In genomic region chr5:60507687-60508086, GRCh38 we compare ENCODE assay signal across 24 cellular contexts.
DNase-seq lines count a peak whose midpoint lies in the region; ATAC-seq, FAIRE-seq and TF ChIP-seq lines count a peak whose summit lies in the region.
"Had no signal": no experiment of that assay in that cellular context is flagged by ENCODE, and none has a peak within 500 bp of the region (broad histone marks: within the 10 kb centered on the region; RNA-seq: fewer than 3 reads in every experiment).

No MANE protein-coding gene starts in this region.

- no peak for ATAC-seq in CD8-positive, alpha-beta T cell
- ATAC-seq: mucosa of descending colon; stimulated activated memory B cell treated with anti-CD40 and anti-IgM and Interleukin-4, amounts not matched to agents 10 μg/mL and 1 μg/mL and 100 μg/mL, for 72 hours; T-helper 17 cell had no signal

- TF ChIP-seq CTCF in esophagus muscularis mucosa (IDR thresholded peaks at IDR 0.05) (no peak), mesothelial cell of epicardium (IDR thresholded peaks at IDR 0.05; ENCODE audit: unreplicated experiment) (no peak), glutamatergic neuron (IDR thresholded peaks at IDR 0.05; ENCODE audit: partially characterized antibody, unreplicated experiment) (no peak)
- no peak for TF ChIP-seq CTCF in CD8-positive, alpha-beta T cell (IDR thresholded peaks at IDR 0.05)

- H3K36me3 Mint-ChIP-seq in mesothelial cell of epicardium: no peaks in the 10 kb centered on the region
- H3K36me3 Mint-ChIP-seq in glutamatergic neuron (ENCODE audit: unreplicated experiment): no peaks in the 10 kb centered on the region
- H3K36me3 Mint-ChIP-seq in CD8-positive, alpha-beta T cell: no peaks in the 10 kb centered on the region
- H3K36me3 Mint-ChIP-seq: neural progenitor cell; stimulated activated memory B cell treated with anti-CD40 and anti-IgM and Interleukin-4, amounts not matched to agents 10 μg/mL and 1 μg/mL and 100 μg/mL, for 72 hours had no signal

- DNase-seq in M059J (ENCODE audit: low read depth) (peak; percentile 76), esophagus muscularis mucosa (ENCODE audit: extremely low spot score) (no peak), mesothelial cell of epicardium (ENCODE audit: low spot score in 2 of 2, unreplicated experiment in 2 of 2) (no peak), smooth muscle cell of the brain vasculature (ENCODE audit: low read depth, low spot score) (peak; percentile 68), urothelium cell line (ENCODE audit: low spot score) (no peak), glutamatergic neuron (no peak), LoVo (ENCODE audit: low spot score) (no peak)
- DNase-seq in CD8-positive, alpha-beta T cell: no peak
- DNase-seq: ACHN; activated T-cell treated with anti-CD3 and anti-CD28 coated beads, Interleukin-2, amount 50 U/mL, for 24 hours; Caco-2; mucosa of descending colon; NCI-H1105 treated with DMSO at 0.1 percent for 48 hours; NCI-H774; stimulated activated CD4-positive, alpha-beta T cell treated with anti-CD3 and anti-CD28 coated beads, Interleukin-4, amount 100 ng/mL, for 1 hour; T-helper 17 cell had no signal

- peaks cover 5 to 74% (median 56%) of the 10 kb centered on the region in 4 donors for H3K4me1 ChIP-seq in esophagus muscularis mucosa
- H3K4me1 ChIP-seq in CD8-positive, alpha-beta T cell (ENCODE audit: insufficient read depth, low read length): no peaks in the 10 kb centered on the region

- no peaks in the 10 kb centered on the region for H3K27me3 ChIP-seq in esophagus muscularis mucosa
- no peaks in the 10 kb centered on the region for H3K27me3 ChIP-seq in CD8-positive, alpha-beta T cell (ENCODE audit: insufficient read depth, low read length)
- H3K27me3 ChIP-seq: BLaER1 treated with 17β-estradiol and CSF1 and Interleukin-3, amounts not matched to agents 10 nM and 100 nM; neural progenitor cell had no signal

- peak overlapping the region; percentile 57 to 62 (median 58) for H3K27ac ChIP-seq in esophagus muscularis mucosa (replicated peaks in 1 of 4)
- no peak overlapping the region for H3K27ac ChIP-seq in CD8-positive, alpha-beta T cell (ENCODE audit: low read depth, low read length)
- H3K27ac ChIP-seq: BLaER1 treated with 17β-estradiol and CSF1 and Interleukin-3, amounts not matched to agents 10 nM and 100 nM; neural progenitor cell; RWPE1 had no signal

- H3K9me3 Mint-ChIP-seq in mesothelial cell of epicardium: peaks cover 4% of the 10 kb centered on the region
- H3K9me3 Mint-ChIP-seq in glutamatergic neuron (ENCODE audit: unreplicated experiment): no peaks in the 10 kb centered on the region
- no peaks in the 10 kb centered on the region for H3K9me3 Mint-ChIP-seq in CD8-positive, alpha-beta T cell
- H3K9me3 Mint-ChIP-seq: activated T-cell treated with anti-CD3 and anti-CD28 coated beads, Interleukin-2, amount 50 U/mL, for 24 hours; IgD-negative memory B cell; neural progenitor cell; stimulated activated memory B cell treated with anti-CD40 and anti-IgM and Interleukin-4, amounts not matched to agents 10 μg/mL and 1 μg/mL and 100 μg/mL, for 72 hours had no signal

- intact Hi-C loops in esophagus muscularis mucosa (cut with DNase I): no loop called here
- intact Hi-C loops in CD8-positive, alpha-beta T cell (cut with DNase I, micrococcal nuclease): no loop called here

- no peaks in the 10 kb centered on the region for H3K9me3 ChIP-seq in esophagus muscularis mucosa
- no peaks in the 10 kb centered on the region for H3K9me3 ChIP-seq in CD8-positive, alpha-beta T cell (ENCODE audit: low read length)
- H3K9me3 ChIP-seq: mucosa of descending colon had no signal

- H3K36me3 ChIP-seq in esophagus muscularis mucosa: no peaks in the 10 kb centered on the region
- H3K36me3 ChIP-seq in CD8-positive, alpha-beta T cell (ENCODE audit: insufficient read depth, low read length): no peaks in the 10 kb centered on the region
- H3K36me3 ChIP-seq: BLaER1 treated with 17β-estradiol and CSF1 and Interleukin-3, amounts not matched to agents 10 nM and 100 nM; neural progenitor cell had no signal

- WGBS in esophagus muscularis mucosa: 41% methylated on average over 3 of the region's 3 CpGs

- H3K4me3 Mint-ChIP-seq in mesothelial cell of epicardium (no peak overlapping the region), glutamatergic neuron (ENCODE audit: unreplicated experiment) (no peak overlapping the region)
- H3K4me3 Mint-ChIP-seq in CD8-positive, alpha-beta T cell: no peak overlapping the region
- H3K4me3 Mint-ChIP-seq: activated T-cell treated with anti-CD3 and anti-CD28 coated beads, Interleukin-2, amount 50 U/mL, for 24 hours; central memory CD8-positive, alpha-beta T cell; neural progenitor cell; stimulated activated memory B cell treated with anti-CD40 and anti-IgM and Interleukin-4, amounts not matched to agents 10 μg/mL and 1 μg/mL and 100 μg/mL, for 72 hours; T-helper 17 cell had no signal

- H3K4me3 ChIP-seq in esophagus muscularis mucosa: no peak overlapping the region
- H3K4me3 ChIP-seq in CD8-positive, alpha-beta T cell (ENCODE audit: low read depth, low read length): no peak overlapping the region
- H3K4me3 ChIP-seq: BLaER1 treated with 17β-estradiol and CSF1 and Interleukin-3, amounts not matched to agents 10 nM and 100 nM; mucosa of descending colon; neural progenitor cell had no signal

- TF ChIP-seq EP300 in esophagus muscularis mucosa (IDR thresholded peaks at IDR 0.05): no peak

- peak overlapping the region; percentile 71 for H3K27ac Mint-ChIP-seq in mesothelial cell of epicardium
- no peak overlapping the region for H3K27ac Mint-ChIP-seq in glutamatergic neuron (ENCODE audit: unreplicated experiment)
- no peak overlapping the region for H3K27ac Mint-ChIP-seq in CD8-positive, alpha-beta T cell
- H3K27ac Mint-ChIP-seq: activated T-cell treated with anti-CD3 and anti-CD28 coated beads, Interleukin-2, amount 50 U/mL, for 24 hours; IgD-negative memory B cell; neural progenitor cell; stimulated activated memory B cell treated with anti-CD40 and anti-IgM and Interleukin-4, amounts not matched to agents 10 μg/mL and 1 μg/mL and 100 μg/mL, for 72 hours; T-helper 17 cell had no signal

- H3K27me3 Mint-ChIP-seq in mesothelial cell of epicardium (ENCODE audit: low read depth) (no peaks in the 10 kb centered on the region), glutamatergic neuron (ENCODE audit: unreplicated experiment) (no peaks in the 10 kb centered on the region)
- H3K27me3 Mint-ChIP-seq in CD8-positive, alpha-beta T cell (ENCODE audit: low read depth): peaks cover 6% of the 10 kb centered on the region
- H3K27me3 Mint-ChIP-seq: activated T-cell treated with anti-CD3 and anti-CD28 coated beads, Interleukin-2, amount 50 U/mL, for 24 hours; central memory CD8-positive, alpha-beta T cell; IgD-negative memory B cell; stimulated activated memory B cell treated with anti-CD40 and anti-IgM and Interleukin-4, amounts not matched to agents 10 μg/mL and 1 μg/mL and 100 μg/mL, for 72 hours; T-helper 17 cell had no signal

- peaks cover 65% of the 10 kb centered on the region for H3K4me1 Mint-ChIP-seq in mesothelial cell of epicardium
- peaks cover 17% of the 10 kb centered on the region for H3K4me1 Mint-ChIP-seq in glutamatergic neuron (ENCODE audit: low read depth, unreplicated experiment)
- no peaks in the 10 kb centered on the region for H3K4me1 Mint-ChIP-seq in CD8-positive, alpha-beta T cell (ENCODE audit: low read depth)
- H3K4me1 Mint-ChIP-seq: central memory CD8-positive, alpha-beta T cell; T-helper 17 cell had no signal

- no peak for FAIRE-seq in urothelium cell line (lab: Jason Lieb, UNC)
- FAIRE-seq: frontal cortex, islet of Langerhans had no signal

- no peak for TF ChIP-seq POLR2A in esophagus muscularis mucosa (IDR thresholded peaks at IDR 0.05; ENCODE audit: low read depth)

- POLR2A ChIA-PET in CD8-positive, alpha-beta T cell (lab: Charles Lee): no interaction called here

- CTCF ChIA-PET in CD8-positive, alpha-beta T cell (lab: Charles Lee): no interaction called here

Comparison
In these comparisons a context has a peak if more than half of its experiments do, and no peak if none do; other contexts are left out.
1. DNase-seq: peak in M059J (single experiment) and smooth muscle cell of the brain vasculature (single experiment); none in esophagus muscularis mucosa (single experiment), mesothelial cell of epicardium (0 of 2), urothelium cell line (single experiment), glutamatergic neuron (single experiment), LoVo (single experiment) and CD8-positive, alpha-beta T cell (0 of 7).